8 cellular contexts compared by ENCODE assay signal in the genomic region with DNA sequence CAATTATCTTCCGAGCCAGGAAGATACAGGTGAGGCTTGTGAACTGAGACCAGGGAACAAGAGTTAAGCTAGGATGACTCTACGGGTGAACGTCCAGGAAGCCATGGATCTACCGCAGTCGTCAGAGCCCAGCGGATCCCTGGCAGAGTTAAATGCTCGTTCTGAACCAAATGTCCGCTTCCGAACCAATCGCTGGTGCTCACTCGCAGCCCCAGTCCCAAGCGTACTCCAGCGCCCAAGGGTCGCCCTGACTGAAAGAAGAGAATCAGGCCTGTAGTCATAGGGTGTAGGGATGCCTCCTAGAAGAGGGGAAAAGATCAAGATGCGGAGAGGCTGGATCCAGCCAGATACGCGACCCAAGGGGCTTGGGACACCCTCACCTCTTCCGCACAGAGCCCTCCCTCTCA. TPM values are rescaled to one million over a fixed set of nuclear protein-coding genes. Genes with fewer than 3 reads are reported as not detected.
DNase-seq lines count a peak whose midpoint lies in the region; ATAC-seq and TF ChIP-seq lines count a peak whose summit lies in the region.

No MANE protein-coding gene starts in this region.

- no peak for TF ChIP-seq CTCF in A673 (conservative IDR thresholded peaks at IDR 0.05; ENCODE audit: low read depth, low read length)
- no peak for TF ChIP-seq CTCF in coronary artery (IDR thresholded peaks at IDR 0.05)
- TF ChIP-seq CTCF in natural killer cell (IDR thresholded peaks at IDR 0.05) = no peak

- no peaks in the 10 kb centered on the region for H3K9me3 ChIP-seq in A673 (ENCODE audit: low read depth, low read length, poor library complexity, severe bottlenecking)

- peak overlapping the region; percentile 100 for H3K4me3 Mint-ChIP-seq in natural killer cell

- H3K27ac ChIP-seq in A673 (ENCODE audit: low read depth, low read length, poor library complexity, severe bottlenecking) (peak overlapping the region; percentile 95), coronary artery (peak overlapping the region; percentile 82 to 94)

- peaks cover 5% of the 10 kb centered on the region for H3K36me3 Mint-ChIP-seq in natural killer cell

- H3K36me3 ChIP-seq in A673 (ENCODE audit: insufficient read depth, low read length, poor library complexity, severe bottlenecking) = peaks cover 32% of the 10 kb centered on the region

- no peaks in the 10 kb centered on the region for H3K27me3 Mint-ChIP-seq in natural killer cell (ENCODE audit: low read depth in 2 of 2)

- peak overlapping the region; percentile 88 for H3K4me3 ChIP-seq in A673 (ENCODE audit: low read depth, low read length, poor library complexity, severe bottlenecking)
- H3K4me3 ChIP-seq in coronary artery = peak overlapping the region; percentile 89

- intact Hi-C loops in A673 (cut with micrococcal nuclease; ENCODE audit: unreplicated experiment) = loop anchor here (2.0 kb wide), 1 partner anchor 136 kb away; the partner anchor contains the start of genes GSTZ1 and POMT2
- intact Hi-C loops in natural killer cell (cut with micrococcal nuclease) = loop anchor here (1.0 to 5.0 kb wide), 7 partner anchors 80 to 360 kb away; partner anchors contain the start of genes ALKBH1, CIPC, GSTZ1 and SAMD15

- CTCF ChIA-PET in A673 (lab: Charles Lee) = no interaction called here

- no peaks in the 10 kb centered on the region for H3K9me3 Mint-ChIP-seq in natural killer cell

- no peak for DNase-seq in A673 (ENCODE audit: low spot score)
- peak; percentile 46 for DNase-seq in NCI-H2227 treated with DMSO at 0.1 percent for 48 hours (lab: John Stamatoyannopoulos, UW)
- DNase-seq in coronary artery (ENCODE audit: low spot score) = no peak
- no peak for DNase-seq in natural killer cell
- no peak for DNase-seq in NCI-H187 (lab: John Stamatoyannopoulos, UW)
- DNase-seq in NCI-H1930 (lab: John Stamatoyannopoulos, UW) = no peak
- DNase-seq in D341Med (ENCODE audit: low spot score) = no peak

- ATAC-seq in GM19043 (IDR thresholded peaks at IDR 0.05; ENCODE audit: low read depth, unreplicated experiment) = peak; percentile 8
- no peak for ATAC-seq in natural killer cell

- H3K27ac Mint-ChIP-seq in natural killer cell = peak overlapping the region; percentile 99 to 100

- peaks cover 14% of the 10 kb centered on the region for H3K4me1 ChIP-seq in A673 (ENCODE audit: insufficient read depth, low read length, poor library complexity, severe bottlenecking)

- H3K4me1 Mint-ChIP-seq in natural killer cell = peaks cover 44 to 50% of the 10 kb centered on the region in 2 donors

- no TSS peak for BruUV-seq in A673 (replicated peaks; lab: Mats Ljungman, UMichigan)

- H3K27me3 ChIP-seq in A673 (replicated peaks; ENCODE audit: insufficient read depth, low read depth, low read length, poor library complexity) = no peaks in the 10 kb centered on the region

- POLR2A ChIA-PET in A673 (lab: Charles Lee; ENCODE audit: low non-redundant PET) = no interaction called here

RNA-seq across cellular contexts. Expression of gene VIPAS39, which starts 0.3 kb away (rescaled TPM):
- 16.7 and 19.8 TPM in 2 replicates for total RNA-seq in A673 (2021)
- total RNA-seq in natural killer cell = 10 to 100 TPM; 11.2 to 14.4 (median 13.0) TPM

RNA-seq across cellular contexts. Expression of gene AHSA1, which starts 0.8 kb away (rescaled TPM):
- total RNA-seq in A673 (2021) (276 and 375 TPM in 2 replicates), natural killer cell (100 to 1,000 TPM in 1 of 3 donors, 10 to 100 TPM in 2; 70.4 to 101 (median 94.3) TPM)

RNA-seq across cellular contexts. Expression of gene NOXRED1, which starts 33.8 kb away (rescaled TPM):
- total RNA-seq in A673 (2021) = 0.58 and 1.0 TPM in 2 replicates
- under 1 TPM; 0.25 to 0.52 (median 0.40) TPM for total RNA-seq in natural killer cell

RNA-seq across cellular contexts. Expression of gene ISM2, which starts 41.5 kb away (rescaled TPM):
- total RNA-seq in A673 (2021) = 4.3 and 5.1 TPM in 2 replicates
- total RNA-seq in natural killer cell = not detected
